ENCODE assay signal across 9 cellular contexts in the genomic region with DNA sequence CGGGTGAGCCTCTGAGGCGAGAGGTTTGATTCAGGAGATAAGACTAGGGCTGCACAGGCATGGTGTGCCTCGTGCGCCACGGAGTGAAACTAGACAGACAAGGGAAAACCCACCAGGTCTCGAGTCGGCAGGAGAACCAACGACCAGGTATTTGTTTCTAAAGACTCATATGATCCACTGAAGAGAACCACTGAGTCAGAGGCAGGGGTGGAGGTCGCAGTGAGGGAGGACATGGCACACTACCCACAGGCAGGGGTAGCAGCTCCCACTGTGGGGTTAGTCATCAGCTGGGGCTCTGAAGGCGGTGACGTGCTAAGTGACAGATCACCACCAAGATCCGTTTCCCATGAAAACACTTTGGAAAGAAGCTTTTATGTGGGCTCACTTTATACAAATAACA.
DNase-seq lines count a peak whose midpoint lies in the region; ATAC-seq lines count a peak whose summit lies in the region.
"Had no signal": no experiment of that assay in that cellular context is flagged by ENCODE, and none has a peak within 500 bp of the region (broad histone marks: within the 10 kb centered on the region; RNA-seq: fewer than 3 reads in every experiment).

No MANE protein-coding gene starts in this region.

- H3K9me3 ChIP-seq in KOPT-K1 (ENCODE audit: insufficient read depth, low read length, poor library complexity, severe bottlenecking) = no peaks in the 10 kb centered on the region

- peak; percentile 76 for DNase-seq in activated T-cell treated with anti-CD3 and anti-CD28 coated beads for 4 hours
- peak; percentile 67 for DNase-seq in iris pigment epithelial cell (ENCODE audit: low read depth)
- peak; percentile 71 for DNase-seq in stimulated activated CD8-positive, alpha-beta memory T cell treated with anti-CD3 and anti-CD28 coated beads, Interleukin-4, amount 100 ng/mL, for 24 hours (ENCODE audit: low read depth)
- no peak for DNase-seq in NOMO-1 (lab: John Stamatoyannopoulos, UW; ENCODE audit: unreplicated experiment in 2 of 2)
- DNase-seq: naive B cell had no signal

- no peaks in the 10 kb centered on the region for H3K36me3 ChIP-seq in KOPT-K1 (ENCODE audit: insufficient read depth, low read length)

- ATAC-seq in HG02981 (IDR thresholded peaks at IDR 0.05; ENCODE audit: unreplicated experiment) (no peak), HG02678 (IDR thresholded peaks at IDR 0.05; ENCODE audit: unreplicated experiment) (no peak), GM19035 (IDR thresholded peaks at IDR 0.05; ENCODE audit: unreplicated experiment) (no peak)

- H3K27ac ChIP-seq in KOPT-K1 (ENCODE audit: low read depth, low read length, poor library complexity, severe bottlenecking) = peak overlapping the region; percentile 62

Comparison
In these comparisons a context has a peak if more than half of its experiments do, and no peak if none do; other contexts are left out.
1. DNase-seq: peak in activated T-cell treated with anti-CD3 and anti-CD28 coated beads for 4 hours (single experiment), iris pigment epithelial cell (single experiment) and stimulated activated CD8-positive, alpha-beta memory T cell treated with anti-CD3 and anti-CD28 coated beads, Interleukin-4, amount 100 ng/mL, for 24 hours (single experiment); none in NOMO-1 (0 of 2).